ENCODE assay signal across 1 cellular context in genomic region chr3:4983739-4984510, GRCh38.
A peak's percentile ranks its signal among the peaks of the same experiment; 100 is the strongest.
TF ChIP-seq lines count a peak whose summit lies in the region.

No MANE protein-coding gene starts in this region.

TF ChIP-seq in K562, 482 proteins besides CTCF, POLR2A, EP300 and RAD21 (continued from another document and continues in another):
- TF ChIP-seq PREB (CRISPR knock-in tag; IDR thresholded peaks at IDR 0.05) (no peak), ETV1 (tag; conservative IDR thresholded peaks at IDR 0.05; ENCODE audit: low read depth) (no peak), HNRNPUL1 (IDR thresholded peaks at IDR 0.05; ENCODE audit: low read length) (no peak), TCFL5 (CRISPR knock-in tag; conservative IDR thresholded peaks at IDR 0.05) (0 out of 2 replicates have a peak, but pooled peaks have one; percentile 29), ZBTB43 (CRISPR knock-in tag; IDR thresholded peaks at IDR 0.05) (no peak), BCLAF1 (IDR thresholded peaks at IDR 0.05; ENCODE audit: borderline replicate concordance in 1 of 2, control insufficient read depth in 1 of 2, low read depth in 2 of 2, low read length in 1 of 2) (no peak), POLR2AphosphoS2 (IDR thresholded peaks at IDR 0.05; ENCODE audit: low read length) (peak; percentile 97), RFX7 (CRISPR knock-in tag; IDR thresholded peaks at IDR 0.05) (no peak), UBTF (IDR thresholded peaks at IDR 0.05; ENCODE audit: borderline replicate concordance in 1 of 2, low read depth in 2 of 2, low read length in 2 of 2) (0 out of 4 replicates have a peak, but pooled peaks of 1 of the 2 experiments have one; percentile 40), ATF1 (CRISPR knock-in tag; IDR thresholded peaks at IDR 0.05) (no peak), ATF1 (tag; IDR thresholded peaks at IDR 0.05) (peak; percentile 52; the same call in 1 of the 2 replicates), MTF1 (CRISPR knock-in tag; IDR thresholded peaks at IDR 0.05; ENCODE audit: borderline replicate concordance) (no peak), ZNF174 (CRISPR knock-in tag; IDR thresholded peaks at IDR 0.05) (no peak), REST (CRISPR knock-in tag; IDR thresholded peaks at IDR 0.05; ENCODE audit: low read depth) (peak; percentile 34; the same call in 1 of the 2 replicates), ASH1L (IDR thresholded peaks at IDR 0.05; ENCODE audit: borderline replicate concordance, low read depth, partially characterized antibody) (no peak), PCBP2 (IDR thresholded peaks at IDR 0.05; ENCODE audit: low read depth, low read length, poor library complexity, severe bottlenecking) (no peak), ZNF785 (CRISPR knock-in tag; IDR thresholded peaks at IDR 0.05) (no peak), RCOR1 (IDR thresholded peaks at IDR 0.05; ENCODE audit: borderline replicate concordance in 1 of 2, low read depth in 2 of 2, low read length in 2 of 2) (no peak), CXXC5 (CRISPR knock-in tag; IDR thresholded peaks at IDR 0.05) (peak; percentile 76), FOXK1 (CRISPR knock-in tag; IDR thresholded peaks at IDR 0.05; ENCODE audit: borderline replicate concordance) (no peak), PPARD (CRISPR knock-in tag; IDR thresholded peaks at IDR 0.05) (no peak), ZNF212 (CRISPR knock-in tag; IDR thresholded peaks at IDR 0.05) (no peak), HNRNPL (IDR thresholded peaks at IDR 0.05; ENCODE audit: low read depth, low read length) (no peak), TOE1 (IDR thresholded peaks at IDR 0.05; ENCODE audit: borderline replicate concordance) (no peak), TOE1 (CRISPR knock-in tag; IDR thresholded peaks at IDR 0.05; ENCODE audit: borderline replicate concordance, low read depth) (no peak; the same call in 1 of the 2 replicates), NFIC (IDR thresholded peaks at IDR 0.05) (no peak), TBP (optimal IDR thresholded peaks at IDR 0.05; ENCODE audit: low read depth, low read length) (no peak), E2F6 (IDR thresholded peaks at IDR 0.05; ENCODE audit: borderline replicate concordance in 1 of 2, extremely low read depth in 1 of 2, insufficient read depth in 1 of 2, insufficient read length in 1 of 2, low read depth in 1 of 2, low read length in 1 of 2, poor library complexity in 1 of 2, severe bottlenecking in 1 of 2) (no peak), BMI1 (IDR thresholded peaks at IDR 0.05; ENCODE audit: low read length) (no peak), KLF1 (tag; IDR thresholded peaks at IDR 0.05) (0 out of 2 replicates have a peak, but pooled peaks have one; percentile 34), RAD51 (IDR thresholded peaks at IDR 0.05; ENCODE audit: borderline replicate concordance, low read depth) (no peak), LARP7 (IDR thresholded peaks at IDR 0.05) (0 out of 2 replicates have a peak, but pooled peaks have one; percentile 41), ZNF184 (CRISPR knock-in tag; IDR thresholded peaks at IDR 0.05) (no peak), NFIX (CRISPR knock-in tag; IDR thresholded peaks at IDR 0.05; ENCODE audit: low read depth) (no peak), RFX1 (IDR thresholded peaks at IDR 0.05) (no peak), ZNF436 (CRISPR knock-in tag; IDR thresholded peaks at IDR 0.05) (no peak), CSDE1 (IDR thresholded peaks at IDR 0.05) (no peak), DIDO1 (tag; IDR thresholded peaks at IDR 0.05; ENCODE audit: low read depth) (no peak), AFF4 (CRISPR knock-in tag; IDR thresholded peaks at IDR 0.05) (0 out of 2 replicates have a peak, but pooled peaks have one; percentile 78), THRAP3 (IDR thresholded peaks at IDR 0.05; ENCODE audit: borderline replicate concordance) (no peak), YBX1 (IDR thresholded peaks at IDR 0.05) (no peak), ZNF124 (CRISPR knock-in tag; IDR thresholded peaks at IDR 0.05) (no peak), ZBTB33 (CRISPR knock-in tag; IDR thresholded peaks at IDR 0.05) (no peak), POLR2AphosphoS5 (IDR thresholded peaks at IDR 0.05; ENCODE audit: control insufficient read depth, insufficient read depth, low read depth, low read length) (no peak; the same call in 1 of the 2 replicates), ZNF282 (CRISPR knock-in tag; IDR thresholded peaks at IDR 0.05) (no peak), ZBTB1 (CRISPR knock-in tag; IDR thresholded peaks at IDR 0.05; ENCODE audit: borderline replicate concordance, low read depth) (0 out of 2 replicates have a peak, but pooled peaks have one; percentile 55), GATA2 (CRISPR knock-in tag; IDR thresholded peaks at IDR 0.05) (no peak)
